ENCODE assay signal across 11 cellular contexts in genomic region chr5:132479073-132479811, GRCh38. TPM values are rescaled to one million over a fixed set of nuclear protein-coding genes. Genes with fewer than 3 reads are reported as not detected.
DNase-seq lines count a peak whose midpoint lies in the region; ATAC-seq and TF ChIP-seq lines count a peak whose summit lies in the region.
"Had no signal": no experiment of that assay in that cellular context is flagged by ENCODE, and none has a peak within 500 bp of the region (broad histone marks: within the 10 kb centered on the region; RNA-seq: fewer than 3 reads in every experiment).

No MANE protein-coding gene starts in this region.

- H3K9me3 ChIP-seq in stomach, result no peaks in the 10 kb centered on the region
- H3K9me3 ChIP-seq: thoracic aorta had no signal

- no peak for TF ChIP-seq CTCF in stomach (IDR thresholded peaks at IDR 0.05)

- 65 to 81% (median 75%) methylated on average over 3 of the region's 3 CpGs for WGBS in stomach, 5 donors

- H3K4me1 ChIP-seq in stomach, result peaks cover 37 to 75% (median 50%) of the 10 kb centered on the region in 4 donors

- peak overlapping the region; percentile 65 for H3K27ac Mint-ChIP-seq in activated CD4-positive, alpha-beta T cell treated with anti-CD3 and anti-CD28 coated beads for 36 hours
- peak overlapping the region; percentile 86 for H3K27ac Mint-ChIP-seq in activated naive CD4-positive, alpha-beta T cell treated with anti-CD3 and anti-CD28 coated beads, Interleukin-2, amount 50 U/mL, for 24 hours

- DNase-seq in activated CD4-positive, alpha-beta T cell treated with anti-CD3 and anti-CD28 coated beads for 36 hours, result no peak
- no peak for DNase-seq in activated CD4-positive, alpha-beta T cell treated with anti-CD3 and anti-CD28 coated beads, Interleukin-2, amount 50 U/mL, for 4 hours
- no peak for DNase-seq in stomach
- no peak for DNase-seq in SIG-M5 (lab: John Stamatoyannopoulos, UW)
- DNase-seq in stimulated activated CD4-positive, alpha-beta T cell treated with anti-CD3 and anti-CD28 coated beads, Interleukin-15, amount 100 ng/mL, for 24 hours, result no peak
- no peak for DNase-seq in left colon
- DNase-seq: anterior cingulate cortex, hypothalamus had no signal

- H3K9me3 Mint-ChIP-seq in activated CD4-positive, alpha-beta T cell treated with anti-CD3 and anti-CD28 coated beads for 36 hours (ENCODE audit: low read depth), result no peaks in the 10 kb centered on the region
- H3K9me3 Mint-ChIP-seq in activated naive CD4-positive, alpha-beta T cell treated with anti-CD3 and anti-CD28 coated beads, Interleukin-2, amount 50 U/mL, for 24 hours, result no peaks in the 10 kb centered on the region

- no peak overlapping the region for H3K4me3 Mint-ChIP-seq in activated CD4-positive, alpha-beta T cell treated with anti-CD3 and anti-CD28 coated beads for 36 hours
- H3K4me3 Mint-ChIP-seq in activated naive CD4-positive, alpha-beta T cell treated with anti-CD3 and anti-CD28 coated beads, Interleukin-2, amount 50 U/mL, for 24 hours, result no peak overlapping the region

- POLR2A ChIA-PET in activated CD4-positive, alpha-beta T cell treated with anti-CD3 and anti-CD28 coated beads for 36 hours (lab: Charles Lee), result interaction anchor here (0.6 to 10.0 kb wide), 19 partner anchors 8 to 273 kb away, joined by 3 to 116 read pairs (median 10); partner anchors contain the start of gene IRF1

- intact Hi-C loops in activated CD4-positive, alpha-beta T cell treated with anti-CD3 and anti-CD28 coated beads for 36 hours (cut with DNase I, micrococcal nuclease), result no loop called here
- intact Hi-C loops in stomach (cut with DNase I; ENCODE audit: low total_unique reads) (no loop called here), left colon (cut with DNase I, micrococcal nuclease) (no loop called here)

- CTCF ChIA-PET in activated CD4-positive, alpha-beta T cell treated with anti-CD3 and anti-CD28 coated beads for 36 hours (lab: Charles Lee), result interaction anchor here (0.5 to 4.2 kb wide), 19 partner anchors 10 to 370 kb away, joined by 3 to 25 read pairs (median 5); partner anchors contain the start of gene IRF1

- H3K4me3 ChIP-seq in stomach, result no peak overlapping the region
- H3K4me3 ChIP-seq: thoracic aorta had no signal

- H3K36me3 Mint-ChIP-seq in activated CD4-positive, alpha-beta T cell treated with anti-CD3 and anti-CD28 coated beads for 36 hours (ENCODE audit: low read depth), result peaks cover 21% of the 10 kb centered on the region
- peaks cover 8% of the 10 kb centered on the region for H3K36me3 Mint-ChIP-seq in activated naive CD4-positive, alpha-beta T cell treated with anti-CD3 and anti-CD28 coated beads, Interleukin-2, amount 50 U/mL, for 24 hours

- ATAC-seq in activated CD4-positive, alpha-beta T cell treated with anti-CD3 and anti-CD28 coated beads for 36 hours, result peak; percentile 31
- ATAC-seq in HG03095 (IDR thresholded peaks at IDR 0.05; ENCODE audit: unreplicated experiment), result peak; percentile 41
- no peak for ATAC-seq in left colon

- peak overlapping the region in 4 of 5 donors; percentile 7 to 73 (median 44) for H3K27ac ChIP-seq in stomach

- no peak for TF ChIP-seq POLR2A in stomach (IDR thresholded peaks at IDR 0.05)

- peaks cover 14 to 37% (median 24%) of the 10 kb centered on the region in 4 donors for H3K36me3 ChIP-seq in stomach

- H3K27me3 ChIP-seq in stomach, result no peaks in the 10 kb centered on the region

- no peak for TF ChIP-seq EP300 in stomach (IDR thresholded peaks at IDR 0.05)

- H3K4me1 Mint-ChIP-seq in activated CD4-positive, alpha-beta T cell treated with anti-CD3 and anti-CD28 coated beads for 36 hours, result peaks cover 53% of the 10 kb centered on the region
- H3K4me1 Mint-ChIP-seq in activated naive CD4-positive, alpha-beta T cell treated with anti-CD3 and anti-CD28 coated beads, Interleukin-2, amount 50 U/mL, for 24 hours, result peaks cover 74% of the 10 kb centered on the region

- H3K27me3 Mint-ChIP-seq in activated CD4-positive, alpha-beta T cell treated with anti-CD3 and anti-CD28 coated beads for 36 hours, result no peaks in the 10 kb centered on the region
- H3K27me3 Mint-ChIP-seq in activated naive CD4-positive, alpha-beta T cell treated with anti-CD3 and anti-CD28 coated beads, Interleukin-2, amount 50 U/mL, for 24 hours, result no peaks in the 10 kb centered on the region

RNA-seq across cellular contexts. Expression of gene IRF1, which starts 11.3 kb away (rescaled TPM):
- 100 to 1,000 TPM; 121 to 130 TPM for total RNA-seq in activated CD4-positive, alpha-beta T cell treated with anti-CD3 and anti-CD28 coated beads for 36 hours
- 100 to 1,000 TPM in 2 of 5 donors, 10 to 100 TPM in 3; 18.0 to 256 (median 91.5) TPM for total RNA-seq in stomach
- polyA plus RNA-seq in stomach, result 10 to 100 TPM; 17.1 to 80.2 (median 49.1) TPM
- total RNA-seq in left colon, result 100 to 1,000 TPM in 1 of 2 donors, 10 to 100 TPM in 1; 97.7 to 126 TPM
